ENCODE assay signal across 17 cellular contexts in genomic region chr2:226732478-226733188, GRCh38.
"Had no signal": no experiment of that assay in that cellular context is flagged by ENCODE, and none has a peak within 500 bp of the region (broad histone marks: within the 10 kb centered on the region; RNA-seq: fewer than 3 reads in every experiment).

No MANE protein-coding gene starts in this region.

- H3K9me3 Mint-ChIP-seq: dendritic cell treated with granulocyte-macrophage colony-stimulating factor and Interleukin-4, amounts not matched to agents 40 ng/mL and 50 ng/mL, for 4 days; effector memory CD8-positive, alpha-beta T cell had no signal

- H3K9me3 ChIP-seq: esophagus squamous epithelium, mucosa of descending colon, neutrophil, right atrium auricular region, tibial artery had no signal

- H3K4me3 Mint-ChIP-seq: dendritic cell treated with granulocyte-macrophage colony-stimulating factor and Interleukin-4, amounts not matched to agents 40 ng/mL and 50 ng/mL, for 4 days; effector memory CD8-positive, alpha-beta T cell; naive thymus-derived CD8-positive, alpha-beta T cell had no signal

- ATAC-seq: effector memory CD8-positive, alpha-beta T cell; left colon; mucosa of descending colon; naive thymus-derived CD8-positive, alpha-beta T cell had no signal

- H3K27me3 ChIP-seq: esophagus squamous epithelium, right atrium auricular region, tibial artery had no signal

- H3K4me1 Mint-ChIP-seq: naive thymus-derived CD8-positive, alpha-beta T cell had no signal

- H3K4me1 ChIP-seq: esophagus squamous epithelium, tibial artery had no signal

- DNase-seq: cerebellar nuclear complex; effector memory CD8-positive, alpha-beta T cell; esophagus squamous epithelium; foreskin fibroblast; hippocampal formation; left colon; mammary epithelial cell; mucosa of descending colon; naive thymus-derived CD8-positive, alpha-beta T cell; posterior cingulate gyrus; stimulated activated CD4-positive, alpha-beta T cell treated with anti-CD3 and anti-CD28 coated beads, Interleukin-12 subunit alpha, Interleukin-12 subunit beta, amount 100 ng/mL, for 4 hours; stimulated activated naive CD4-positive, alpha-beta T cell; tibial artery had no signal

- H3K27ac ChIP-seq: epithelial cell of prostate, esophagus squamous epithelium, neutrophil, tibial artery had no signal

- H3K4me3 ChIP-seq: esophagus squamous epithelium, mucosa of descending colon, right atrium auricular region, tibial artery had no signal

- H3K27me3 Mint-ChIP-seq: naive thymus-derived CD8-positive, alpha-beta T cell had no signal

- H3K36me3 ChIP-seq: neutrophil, right atrium auricular region had no signal

- H3K27ac Mint-ChIP-seq: dendritic cell treated with granulocyte-macrophage colony-stimulating factor and Interleukin-4, amounts not matched to agents 40 ng/mL and 50 ng/mL, for 4 days; effector memory CD8-positive, alpha-beta T cell had no signal
